Comparison of ENCODE assay signal across 7 cellular contexts in the genomic region with DNA sequence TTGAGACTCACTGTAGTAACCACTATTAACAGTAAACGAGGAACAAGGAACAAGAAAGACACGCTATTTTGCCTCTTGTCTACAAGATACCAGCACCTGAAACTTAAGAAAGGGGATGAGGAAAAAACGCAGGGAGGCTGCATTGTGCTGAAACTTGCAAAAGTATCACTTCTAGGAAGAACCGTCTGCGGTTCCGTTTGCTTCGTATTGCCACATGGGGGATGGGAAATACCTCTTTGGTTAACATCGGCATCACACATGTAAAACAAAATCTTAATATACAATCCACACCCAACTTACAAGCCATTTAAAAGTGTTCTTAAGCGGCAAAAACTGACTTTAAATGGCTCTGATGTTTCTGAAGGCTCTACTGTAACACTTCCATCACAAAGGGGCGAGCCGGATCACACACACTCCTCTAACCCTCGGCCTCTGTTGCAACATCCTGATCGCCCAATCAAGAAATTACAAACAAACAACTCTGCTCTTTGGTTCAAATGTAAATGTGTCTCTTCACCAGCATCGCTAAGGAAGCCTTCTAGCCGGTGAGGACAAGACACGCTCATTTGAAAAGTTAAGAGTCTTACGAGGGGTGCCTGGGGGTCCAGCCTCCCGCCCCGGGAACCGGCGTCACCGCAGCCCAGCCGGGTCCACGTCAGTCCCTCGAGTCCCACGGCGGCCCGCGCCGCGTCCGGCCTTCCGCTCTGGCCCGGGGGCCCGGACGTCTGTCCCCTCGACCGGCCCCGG. TPM values are rescaled to one million over a fixed set of nuclear protein-coding genes. Genes with fewer than 3 reads are reported as not detected.
DNase-seq lines count a peak whose midpoint lies in the region; ATAC-seq and TF ChIP-seq lines count a peak whose summit lies in the region.

No MANE protein-coding gene starts in this region.

- no peak for TF ChIP-seq EP300 in esophagus muscularis mucosa (IDR thresholded peaks at IDR 0.05)

- H3K4me3 ChIP-seq in esophagus muscularis mucosa, result peak overlapping the region; percentile 67 to 99 (median 95)
- H3K4me3 ChIP-seq in neutrophil (ENCODE audit: low read depth in 1 of 2, low read length in 1 of 2), result peak overlapping the region; percentile 81 to 95

- peak; percentile 42 for DNase-seq in GF-D8 (lab: John Stamatoyannopoulos, UW)
- peak; percentile 68 for DNase-seq in HuH-7.5 (ENCODE audit: low spot score)
- DNase-seq in activated CD4-positive, alpha-beta T cell treated with anti-CD3 and anti-CD28 coated beads, Interleukin-2, amount 50 U/mL, for 1 hour, result peak; percentile 17
- DNase-seq in esophagus muscularis mucosa (ENCODE audit: extremely low spot score), result no peak
- DNase-seq in amygdala (lab: John Stamatoyannopoulos, UW), result no peak

- H3K27ac ChIP-seq in esophagus muscularis mucosa (replicated peaks in 1 of 4) (peak overlapping the region; percentile 91 to 100 (median 98)), neutrophil (peak overlapping the region; percentile 100)

- H3K27me3 ChIP-seq in esophagus muscularis mucosa (no peaks in the 10 kb centered on the region), neutrophil (peaks cover 8% of the 10 kb centered on the region)

- WGBS in esophagus muscularis mucosa, result under 1% methylated on average over 25 of the region's 39 CpGs

- intact Hi-C loops in esophagus muscularis mucosa (cut with DNase I), result loop anchor here (10.0 kb wide), 1 partner anchor 213 kb away; no protein-coding TSS in a partner anchor

- TF ChIP-seq POLR2A in esophagus muscularis mucosa (IDR thresholded peaks at IDR 0.05; ENCODE audit: low read depth), result no peak

- TF ChIP-seq CTCF in esophagus muscularis mucosa (IDR thresholded peaks at IDR 0.05) (no peak), neutrophil (IDR thresholded peaks at IDR 0.05) (no peak)

- peaks cover 3 to 25% (median 16%) of the 10 kb centered on the region in 4 donors for H3K36me3 ChIP-seq in esophagus muscularis mucosa
- peaks cover 21% of the 10 kb centered on the region for H3K36me3 ChIP-seq in neutrophil

- ATAC-seq in GM18502 (IDR thresholded peaks at IDR 0.05; ENCODE audit: poor library complexity, unreplicated experiment), result no peak

- H3K4me1 ChIP-seq in esophagus muscularis mucosa, result peaks cover 21 to 46% (median 40%) of the 10 kb centered on the region in 4 donors
- peaks cover 34 to 39% of the 10 kb centered on the region in 2 experiments for H3K4me1 ChIP-seq in neutrophil (ENCODE audit: control insufficient read depth in 1 of 2, insufficient read depth in 1 of 2, low read depth in 1 of 2, low read length in 1 of 2)

- no peaks in the 10 kb centered on the region for H3K9me3 ChIP-seq in esophagus muscularis mucosa
- H3K9me3 ChIP-seq in neutrophil, result no peaks in the 10 kb centered on the region

RNA-seq across cellular contexts. Expression of gene SEC16A, which starts 0.6 kb away (rescaled TPM):
- 10 to 100 TPM; 43.2 to 62.3 (median 51.3) TPM for total RNA-seq in esophagus muscularis mucosa

RNA-seq across cellular contexts. Expression of gene INPP5E, which starts 42.6 kb away (rescaled TPM):
- 10 to 100 TPM in 2 of 4 donors, 1 to 10 TPM in 2; 8.4 to 17.1 (median 12.5) TPM for total RNA-seq in esophagus muscularis mucosa

Comparison
In these comparisons a context has a peak if more than half of its experiments do, and no peak if none do; other contexts are left out.
1. DNase-seq: peak in GF-D8 (single experiment), HuH-7.5 (single experiment) and activated CD4-positive, alpha-beta T cell treated with anti-CD3 and anti-CD28 coated beads, Interleukin-2, amount 50 U/mL, for 1 hour (single experiment); none in esophagus muscularis mucosa (single experiment) and amygdala (0 of 56).